In the genomic region with DNA sequence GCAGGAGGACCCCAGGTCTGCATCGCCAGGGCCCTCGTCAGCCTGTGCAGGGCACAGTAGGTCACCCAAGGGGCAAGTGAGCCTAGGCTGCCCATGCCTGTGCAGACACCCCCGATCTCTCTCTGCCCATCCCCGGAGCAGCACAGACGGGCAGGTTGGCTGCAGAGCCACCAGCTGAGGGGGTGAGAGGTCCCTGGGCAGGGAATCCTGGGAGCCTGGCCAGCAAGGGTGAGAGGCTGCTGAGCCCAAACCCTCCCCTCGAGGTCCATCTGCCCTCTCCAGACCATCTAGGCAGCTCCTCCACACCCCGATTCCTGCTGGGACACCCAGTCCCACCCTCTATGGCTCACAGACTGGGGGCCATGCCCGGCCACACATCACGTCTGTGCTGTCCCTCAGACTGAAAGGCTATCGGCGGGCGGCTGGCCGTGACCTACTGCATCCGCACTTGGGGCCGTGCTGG, we compare ENCODE assay signal across 18 cellular contexts. TPM values are rescaled to one million over a fixed set of nuclear protein-coding genes. Genes with fewer than 3 reads are reported as not detected.
DNase-seq lines count a peak whose midpoint lies in the region; ATAC-seq and TF ChIP-seq lines count a peak whose summit lies in the region.
"Had no signal": no experiment of that assay in that cellular context is flagged by ENCODE, and none has a peak within 500 bp of the region (broad histone marks: within the 10 kb centered on the region; RNA-seq: fewer than 3 reads in every experiment).

No MANE protein-coding gene starts in this region.

- CTCF ChIA-PET in T-cell (lab: Charles Lee): interaction anchor here in 1 of 2 donors (1.0 kb wide), 1 partner anchor 22 kb away, joined by 3 read pairs; no protein-coding TSS in a partner anchor
- CTCF ChIA-PET in CD4-positive, alpha-beta memory T cell (lab: Charles Lee; ENCODE audit: partially characterized antibody): interaction anchor here (0.7 to 4.4 kb wide), 5 partner anchors 109 to 354 kb away, joined by 3 to 33 read pairs (median 5); partner anchors contain the start of genes CYSRT1, NELFB, RNF224 and SLC34A3

- TF ChIP-seq CTCF in heart right ventricle (IDR thresholded peaks at IDR 0.05) (no peak), glutamatergic neuron (IDR thresholded peaks at IDR 0.05; ENCODE audit: partially characterized antibody, unreplicated experiment) (no peak)

- H3K4me3 ChIP-seq in heart right ventricle: no peak overlapping the region
- no peak overlapping the region for H3K4me3 ChIP-seq in CD4-positive, alpha-beta memory T cell (ENCODE audit: low read length in 2 of 2)
- H3K4me3 ChIP-seq: GM12878 had no signal

- POLR2A ChIA-PET in T-cell (lab: Charles Lee): no interaction called here
- POLR2A ChIA-PET in CD4-positive, alpha-beta memory T cell (lab: Charles Lee; ENCODE audit: partially characterized antibody): no interaction called here

- no peak overlapping the region for H3K27ac Mint-ChIP-seq in T-cell
- peak overlapping the region in 4 of 6 donors; percentile 66 to 92 (median 82) for H3K27ac Mint-ChIP-seq in naive B cell
- H3K27ac Mint-ChIP-seq in CD4-positive, alpha-beta memory T cell: peak overlapping the region in 2 of 7 donors; percentile 35 to 48
- no peak overlapping the region for H3K27ac Mint-ChIP-seq in glutamatergic neuron (ENCODE audit: unreplicated experiment)

- H3K9me3 ChIP-seq in heart right ventricle: no peaks in the 10 kb centered on the region
- no peaks in the 10 kb centered on the region for H3K9me3 ChIP-seq in CD4-positive, alpha-beta memory T cell (ENCODE audit: control insufficient read depth in 1 of 2, low read length in 2 of 2)

- intact Hi-C loops in Right ventricle myocardium inferior (cut with DNase I): loop anchor here (2.0 kb wide), 1 partner anchor 110 kb away; the partner anchor contains the start of gene RNF224
- intact Hi-C loops in cardiac septum (cut with DNase I): no loop called here
- intact Hi-C loops in heart right ventricle (cut with DNase I): loop anchor here in 3 of 10 donors (2.0 to 5.0 kb wide), 3 partner anchors 110 to 120 kb away; partner anchors contain the start of genes RNF224 (in 2 of the 3) and CYSRT1 (in 1 of the 3)
- intact Hi-C loops in CD4-positive, alpha-beta memory T cell (cut with micrococcal nuclease): no loop called here

- H3K27ac ChIP-seq in heart right ventricle: peak overlapping the region in 9 of 10 donors; percentile 31 to 88 (median 67)
- H3K27ac ChIP-seq in CD4-positive, alpha-beta memory T cell (ENCODE audit: low read depth, low read length): no peak overlapping the region
- H3K27ac ChIP-seq: C4-2B had no signal

- no peaks in the 10 kb centered on the region for H3K27me3 ChIP-seq in heart right ventricle
- H3K27me3 ChIP-seq in CD4-positive, alpha-beta memory T cell (ENCODE audit: insufficient read depth, low read length): no peaks in the 10 kb centered on the region

- no peaks in the 10 kb centered on the region for H3K27me3 Mint-ChIP-seq in T-cell
- H3K27me3 Mint-ChIP-seq in naive B cell: no peaks in the 10 kb centered on the region
- no peaks in the 10 kb centered on the region for H3K27me3 Mint-ChIP-seq in CD4-positive, alpha-beta memory T cell
- H3K27me3 Mint-ChIP-seq in glutamatergic neuron (ENCODE audit: unreplicated experiment): peaks cover 6% of the 10 kb centered on the region

- ATAC-seq in Right ventricle myocardium inferior (peak; percentile 19), T-cell (replicated peaks in 1 of 4) (no peak), heart right ventricle (peak in 2 of 8 donors; percentile 2 to 19), naive B cell (ENCODE audit: low read depth in 2 of 2) (no peak)
- ATAC-seq: GM12878 had no signal

- DNase-seq in Right ventricle myocardium inferior (ENCODE audit: missing footprints) (no peak), cardiac septum (ENCODE audit: low spot score) (no peak), T-cell (no peak), heart right ventricle (no peak), naive B cell (no peak), NCI-H2107 treated with DMSO at 0.1 percent for 48 hours (lab: John Stamatoyannopoulos, UW; ENCODE audit: unreplicated experiment) (no peak), glutamatergic neuron (no peak)
- DNase-seq in CD4-positive, alpha-beta memory T cell: no peak
- DNase-seq: 8988T, COR-L47, DMS53, KBM-7, NCI-H1694 treated with DMSO at 0.1 percent for 48 hours, NCI-H2171, NCI-H510A, SIG-M5 had no signal

- H3K4me1 ChIP-seq in heart right ventricle: peaks cover 14 to 40% (median 23%) of the 10 kb centered on the region in 9 donors
- peaks cover 16% of the 10 kb centered on the region for H3K4me1 ChIP-seq in CD4-positive, alpha-beta memory T cell (ENCODE audit: insufficient read depth, low read length)

- H3K4me1 Mint-ChIP-seq in T-cell (peaks cover 5 to 16% (median 7%) of the 10 kb centered on the region in 3 donors), naive B cell (peaks cover 14 to 29% (median 15%) of the 10 kb centered on the region in 3 donors), glutamatergic neuron (ENCODE audit: low read depth, unreplicated experiment) (peaks cover 9% of the 10 kb centered on the region)
- peaks cover 0 to 22% (median 2%) of the 10 kb centered on the region in 4 donors for H3K4me1 Mint-ChIP-seq in CD4-positive, alpha-beta memory T cell

- peaks cover 0 to 10% (median 6%) of the 10 kb centered on the region in 9 donors for H3K36me3 ChIP-seq in heart right ventricle
- H3K36me3 ChIP-seq in CD4-positive, alpha-beta memory T cell (ENCODE audit: insufficient read depth, low read length): no peaks in the 10 kb centered on the region

- H3K9me3 Mint-ChIP-seq in T-cell (no peaks in the 10 kb centered on the region), naive B cell (no peaks in the 10 kb centered on the region), glutamatergic neuron (ENCODE audit: unreplicated experiment) (peaks cover 4% of the 10 kb centered on the region)
- H3K9me3 Mint-ChIP-seq in CD4-positive, alpha-beta memory T cell: peaks cover 0 to 2% (median 0%) of the 10 kb centered on the region in 8 donors

- H3K36me3 Mint-ChIP-seq in T-cell: no peaks in the 10 kb centered on the region
- no peaks in the 10 kb centered on the region for H3K36me3 Mint-ChIP-seq in naive B cell
- H3K36me3 Mint-ChIP-seq in CD4-positive, alpha-beta memory T cell: no peaks in the 10 kb centered on the region
- no peaks in the 10 kb centered on the region for H3K36me3 Mint-ChIP-seq in glutamatergic neuron (ENCODE audit: unreplicated experiment)

- H3K4me3 Mint-ChIP-seq in T-cell (peak overlapping the region in 2 of 3 donors; percentile 13 to 18), naive B cell (peak overlapping the region in 1 of 8 donors; percentile 66), glutamatergic neuron (ENCODE audit: unreplicated experiment) (no peak overlapping the region)
- H3K4me3 Mint-ChIP-seq in CD4-positive, alpha-beta memory T cell: peak overlapping the region in 1 of 8 donors; percentile 49

- 76 to 81% methylated on average over 15 of the region's 15 CpGs for WGBS in heart right ventricle, 2 donors

RNA-seq across cellular contexts. Expression of gene DPP7, which starts 2.8 kb away (rescaled TPM):
- total RNA-seq in Right ventricle myocardium inferior (143 TPM), cardiac septum (150 TPM), T-cell (100 to 1,000 TPM; 246 to 469 (median 425) TPM), heart right ventricle (100 to 1,000 TPM in 7 of 10 donors, 10 to 100 TPM in 3; 91.4 to 167 (median 118) TPM), glutamatergic neuron (ENCODE audit: unreplicated experiment) (30.8 TPM)
- polyA plus RNA-seq in heart right ventricle (100 to 1,000 TPM; 152 to 677 TPM), naive B cell (ENCODE audit: low read depth in 6 of 6) (100 to 1,000 TPM in 4 of 6 donors, 10 to 100 TPM in 2; 71.5 to 142 (median 102) TPM)
- total RNA-seq in CD4-positive, alpha-beta memory T cell: 100 to 1,000 TPM; 357 to 362 TPM
- polyA plus RNA-seq in CD4-positive, alpha-beta memory T cell: 100 to 1,000 TPM; 135 to 206 TPM

RNA-seq across cellular contexts. Expression of gene GRIN1, which starts 21.7 kb away (rescaled TPM):
- not detected for total RNA-seq in Right ventricle myocardium inferior
- total RNA-seq in cardiac septum: not detected
- total RNA-seq in T-cell: not detected
- total RNA-seq in heart right ventricle: not detected
- not detected for polyA plus RNA-seq in heart right ventricle
- polyA plus RNA-seq in naive B cell (ENCODE audit: low read depth in 6 of 6): not detected
- not detected for total RNA-seq in CD4-positive, alpha-beta memory T cell
- not detected for polyA plus RNA-seq in CD4-positive, alpha-beta memory T cell
- 5.5 TPM for total RNA-seq in glutamatergic neuron (ENCODE audit: unreplicated experiment)

RNA-seq across cellular contexts. Expression of gene MAN1B1, which starts 30.5 kb away (rescaled TPM):
- total RNA-seq in Right ventricle myocardium inferior: 20.4 TPM
- 27.2 TPM for total RNA-seq in cardiac septum
- 10 to 100 TPM; 62.0 to 91.5 (median 84.8) TPM for total RNA-seq in T-cell
- 10 to 100 TPM; 16.9 to 27.7 (median 20.9) TPM for total RNA-seq in heart right ventricle
- 10 to 100 TPM; 25.5 to 71.4 TPM for polyA plus RNA-seq in heart right ventricle
- 10 to 100 TPM; 19.6 to 30.4 (median 24.3) TPM for polyA plus RNA-seq in naive B cell (ENCODE audit: low read depth in 6 of 6)
- 10 to 100 TPM; 63.3 to 71.0 TPM for total RNA-seq in CD4-positive, alpha-beta memory T cell
- polyA plus RNA-seq in CD4-positive, alpha-beta memory T cell: 10 to 100 TPM; 35.4 to 37.5 TPM
- total RNA-seq in glutamatergic neuron (ENCODE audit: unreplicated experiment): 59.8 TPM

RNA-seq across cellular contexts. Expression of gene UAP1L1, which starts 40.0 kb away (rescaled TPM):
- total RNA-seq in Right ventricle myocardium inferior (13.6 TPM), cardiac septum (6.5 TPM), T-cell (10 to 100 TPM; 11.3 to 32.8 (median 19.3) TPM), heart right ventricle (10 to 100 TPM in 4 of 10 donors, 1 to 10 TPM in 6; 6.0 to 16.5 (median 8.5) TPM), glutamatergic neuron (ENCODE audit: unreplicated experiment) (5.1 TPM)
- polyA plus RNA-seq in heart right ventricle (10 to 100 TPM in 1 of 2 donors, 1 to 10 TPM in 1; 3.4 to 24.3 TPM), naive B cell (ENCODE audit: low read depth in 6 of 6) (1 to 10 TPM; 1.7 to 6.1 (median 3.5) TPM)
- 10 to 100 TPM; 10.6 to 12.5 TPM for total RNA-seq in CD4-positive, alpha-beta memory T cell
- 1 to 10 TPM in 1 of 2 donors, under 1 TPM in 1; 0.81 to 2.9 TPM for polyA plus RNA-seq in CD4-positive, alpha-beta memory T cell

RNA-seq across cellular contexts. Expression of gene SAPCD2, which starts 46.9 kb away (rescaled TPM):
- 0.22 TPM for total RNA-seq in Right ventricle myocardium inferior
- 0.11 TPM for total RNA-seq in cardiac septum
- total RNA-seq in T-cell: 1 to 10 TPM in 1 of 5 donors, under 1 TPM in 4; 0.33 to 1.0 (median 0.83) TPM
- total RNA-seq in heart right ventricle: 1 to 10 TPM in 1 of 10 donors, under 1 TPM in 8, not detected in 1; 0.06 to 1.1 (median 0.11) TPM
- polyA plus RNA-seq in heart right ventricle: under 1 TPM; 0.15 to 0.23 TPM
- polyA plus RNA-seq in naive B cell (ENCODE audit: low read depth in 6 of 6): under 1 TPM in 1 of 6 donors, not detected in 5; 0.05 TPM
- under 1 TPM; 0.09 to 0.11 TPM for total RNA-seq in CD4-positive, alpha-beta memory T cell
- under 1 TPM; 0.10 to 0.15 TPM for polyA plus RNA-seq in CD4-positive, alpha-beta memory T cell
- total RNA-seq in glutamatergic neuron (ENCODE audit: unreplicated experiment): 13.5 TPM

Comparison
In these comparisons a context has a peak if more than half of its experiments do, and no peak if none do; other contexts are left out.
1. H3K27ac Mint-ChIP-seq: peak in naive B cell (4 of 6); none in T-cell (0 of 2) and glutamatergic neuron (single experiment).